In genomic region chr7:106153891-106154449, GRCh38 we compare ENCODE assay signal across 8 cellular contexts. TPM values are rescaled to one million over a fixed set of nuclear protein-coding genes. Genes with fewer than 3 reads are reported as not detected.
DNase-seq lines count a peak whose midpoint lies in the region; ATAC-seq, FAIRE-seq and TF ChIP-seq lines count a peak whose summit lies in the region.

No MANE protein-coding gene starts in this region.

- H3K9ac ChIP-seq in KMS-11: no peak overlapping the region

- H4K20me1 ChIP-seq in KMS-11 (ENCODE audit: insufficient read depth): no peaks in the 10 kb centered on the region

- peaks cover 14% of the 10 kb centered on the region for H3K27me3 Mint-ChIP-seq in Caco-2 (ENCODE audit: insufficient read depth, unreplicated experiment)
- peaks cover 41% of the 10 kb centered on the region for H3K27me3 Mint-ChIP-seq in activated T-helper 1 cell treated with anti-CD3 and anti-CD28 coated beads, Interleukin-12 subunit alpha, Interleukin-12 subunit beta, Interleukin-2, Interleukin-4 antibody, amounts not matched to agents 30 ng/mL and 10 ng/mL and 1 ng/mL, durations not matched to agents 14 hours and 24 hours and 36 hours (ENCODE audit: insufficient read depth)

- FAIRE-seq in RCC 7860 (lab: Jason Lieb, UNC): no peak

- no peak overlapping the region for H3K27ac ChIP-seq in KMS-11
- H3K27ac ChIP-seq in neutrophil: no peak overlapping the region

- intact Hi-C loops in Caco-2 (cut with micrococcal nuclease; ENCODE audit: unreplicated experiment): loop anchor here (1.0 to 10.0 kb wide), 5 partner anchors 41 to 389 kb away; partner anchors contain the start of gene SYPL1
- intact Hi-C loops in activated T-helper 1 cell treated with anti-CD3 and anti-CD28 coated beads, Interleukin-12 subunit alpha, Interleukin-12 subunit beta, Interleukin-2, Interleukin-4 antibody, amounts not matched to agents 30 ng/mL and 10 ng/mL and 1 ng/mL, durations not matched to agents 14 hours and 24 hours and 36 hours (cut with micrococcal nuclease): loop anchor here (1.0 to 10.0 kb wide), 3 partner anchors 43 to 499 kb away; no protein-coding TSS in a partner anchor

- no peaks in the 10 kb centered on the region for H3K36me3 Mint-ChIP-seq in Caco-2 (ENCODE audit: insufficient read depth, unreplicated experiment)
- H3K36me3 Mint-ChIP-seq in activated T-helper 1 cell treated with anti-CD3 and anti-CD28 coated beads, Interleukin-12 subunit alpha, Interleukin-12 subunit beta, Interleukin-2, Interleukin-4 antibody, amounts not matched to agents 30 ng/mL and 10 ng/mL and 1 ng/mL, durations not matched to agents 14 hours and 24 hours and 36 hours (ENCODE audit: low read depth): no peaks in the 10 kb centered on the region

- POLR2A ChIA-PET in Caco-2 (lab: Charles Lee): no interaction called here

- H3K4me2 ChIP-seq in KMS-11: peak overlapping the region; percentile 21; the same call in 1 of the 2 replicates

- peaks cover 13% of the 10 kb centered on the region for H3K4me1 Mint-ChIP-seq in Caco-2 (ENCODE audit: low read depth, unreplicated experiment)
- H3K4me1 Mint-ChIP-seq in activated T-helper 1 cell treated with anti-CD3 and anti-CD28 coated beads, Interleukin-12 subunit alpha, Interleukin-12 subunit beta, Interleukin-2, Interleukin-4 antibody, amounts not matched to agents 30 ng/mL and 10 ng/mL and 1 ng/mL, durations not matched to agents 14 hours and 24 hours and 36 hours (ENCODE audit: low read depth): no peaks in the 10 kb centered on the region

- CTCF ChIA-PET in Caco-2 (lab: Charles Lee): interaction anchor here (0.5 to 2.1 kb wide), 14 partner anchors 8 to 219 kb away, joined by 3 to 12 read pairs (median 4); partner anchors contain the start of gene SYPL1

- BruUV-seq in Caco-2 (replicated peaks; lab: Mats Ljungman, UMichigan): no TSS peak

- H3K4me1 ChIP-seq in Caco-2: peaks cover 34% of the 10 kb centered on the region
- peaks cover 9% of the 10 kb centered on the region for H3K4me1 ChIP-seq in KMS-11 (ENCODE audit: low read depth, poor library complexity, severe bottlenecking)
- H3K4me1 ChIP-seq in neutrophil (ENCODE audit: control insufficient read depth in 1 of 2, insufficient read depth in 1 of 2, low read depth in 1 of 2, low read length in 1 of 2): peaks cover 10 to 15% of the 10 kb centered on the region in 2 experiments

- H3K4me3 ChIP-seq in Caco-2 (ENCODE audit: low read depth, low read length) (no peak overlapping the region), KMS-11 (IDR thresholded peaks at IDR 0.05; ENCODE audit: insufficient read depth, low read depth, low read length) (no peak overlapping the region), fibroblast of pulmonary artery (replicated peaks; ENCODE audit: low read depth, low read length) (no peak overlapping the region), neutrophil (ENCODE audit: low read depth in 1 of 2, low read length in 1 of 2) (no peak overlapping the region)

- DNase-seq in Caco-2 (peak; percentile 79 to 85), RCC 7860 (ENCODE audit: low spot score) (peak; percentile 64), fibroblast of pulmonary artery (ENCODE audit: low read depth) (peak; percentile 87), stromal cell of bone marrow (ENCODE audit: low read depth) (peak; percentile 62)
- DNase-seq in activated T-helper 1 cell treated with anti-CD3 and anti-CD28 coated beads, Interleukin-12 subunit alpha, Interleukin-12 subunit beta, Interleukin-2, Interleukin-4 antibody, amounts not matched to agents 30 ng/mL and 10 ng/mL and 1 ng/mL, durations not matched to agents 14 hours and 24 hours and 36 hours (ENCODE audit: low spot score): peak; percentile 57

- no peak overlapping the region for H3K27ac Mint-ChIP-seq in Caco-2 (ENCODE audit: unreplicated experiment)
- peak overlapping the region; percentile 13 for H3K27ac Mint-ChIP-seq in activated T-helper 1 cell treated with anti-CD3 and anti-CD28 coated beads, Interleukin-12 subunit alpha, Interleukin-12 subunit beta, Interleukin-2, Interleukin-4 antibody, amounts not matched to agents 30 ng/mL and 10 ng/mL and 1 ng/mL, durations not matched to agents 14 hours and 24 hours and 36 hours

- H3K27me3 ChIP-seq in Caco-2 (replicated peaks; ENCODE audit: control insufficient read depth, insufficient read depth, low read length) (no peaks in the 10 kb centered on the region), KMS-11 (ENCODE audit: insufficient read depth, low read depth) (no peaks in the 10 kb centered on the region), neutrophil (peaks cover 82% of the 10 kb centered on the region)

- ATAC-seq in GM21367 (IDR thresholded peaks at IDR 0.05; ENCODE audit: unreplicated experiment): peak; percentile 83

- H3K9me3 ChIP-seq in Caco-2 (no peaks in the 10 kb centered on the region; the same call in 1 of the 2 replicates), neutrophil (no peaks in the 10 kb centered on the region)

- peaks cover 20% of the 10 kb centered on the region for H3K9me3 Mint-ChIP-seq in Caco-2 (ENCODE audit: unreplicated experiment)
- no peaks in the 10 kb centered on the region for H3K9me3 Mint-ChIP-seq in activated T-helper 1 cell treated with anti-CD3 and anti-CD28 coated beads, Interleukin-12 subunit alpha, Interleukin-12 subunit beta, Interleukin-2, Interleukin-4 antibody, amounts not matched to agents 30 ng/mL and 10 ng/mL and 1 ng/mL, durations not matched to agents 14 hours and 24 hours and 36 hours

- no peak overlapping the region for H3K4me3 Mint-ChIP-seq in Caco-2 (ENCODE audit: unreplicated experiment)
- H3K4me3 Mint-ChIP-seq in activated T-helper 1 cell treated with anti-CD3 and anti-CD28 coated beads, Interleukin-12 subunit alpha, Interleukin-12 subunit beta, Interleukin-2, Interleukin-4 antibody, amounts not matched to agents 30 ng/mL and 10 ng/mL and 1 ng/mL, durations not matched to agents 14 hours and 24 hours and 36 hours: no peak overlapping the region

- H3K79me2 ChIP-seq in KMS-11 (ENCODE audit: insufficient read depth, low read depth): no peaks in the 10 kb centered on the region

- H2AFZ ChIP-seq in KMS-11 (ENCODE audit: low read depth): peak overlapping the region; percentile 50; the same call in 1 of the 2 replicates

- TF ChIP-seq CTCF in Caco-2 (IDR thresholded peaks at IDR 0.05; ENCODE audit: insufficient read depth in 1 of 2, low read depth in 1 of 2, low read length in 1 of 2, severe bottlenecking in 1 of 2, unreplicated experiment in 1 of 2): peak; percentile 91 to 93
- peak; percentile 93 for TF ChIP-seq CTCF in KMS-11 (conservative IDR thresholded peaks at IDR 0.05; ENCODE audit: low read depth, low read length)
- TF ChIP-seq CTCF in fibroblast of pulmonary artery (IDR thresholded peaks at IDR 0.05; ENCODE audit: low read length, missing control alignments): peak; percentile 97
- peak; percentile 29 for TF ChIP-seq CTCF in neutrophil (IDR thresholded peaks at IDR 0.05)

- H3K36me3 ChIP-seq in Caco-2 (ENCODE audit: control insufficient read depth, insufficient read depth, low read length) (no peaks in the 10 kb centered on the region), KMS-11 (ENCODE audit: insufficient read depth) (no peaks in the 10 kb centered on the region), neutrophil (no peaks in the 10 kb centered on the region)

RNA-seq across cellular contexts. Expression of gene SYPL1, which starts 41.9 kb away (rescaled TPM):
- 78.7 and 81.0 TPM in 2 replicates for total RNA-seq in Caco-2 (2022)
- 22.3 and 24.9 TPM in 2 replicates for total RNA-seq in activated T-helper 1 cell treated with anti-CD3 and anti-CD28 coated beads, Interleukin-12 subunit alpha, Interleukin-12 subunit beta, Interleukin-2, Interleukin-4 antibody, amounts not matched to agents 30 ng/mL and 10 ng/mL and 1 ng/mL, durations not matched to agents 14 hours and 24 hours and 36 hours

Comparison
In these comparisons a context has a peak if more than half of its experiments do, and no peak if none do; other contexts are left out.
1. CTCF ChIP-seq: peak in every context shown above with its lines; median percentile 97 in fibroblast of pulmonary artery; 93 in KMS-11; 92 in Caco-2; 29 in neutrophil.